ENCODE assay signal across 8 cellular contexts in the genomic region with DNA sequence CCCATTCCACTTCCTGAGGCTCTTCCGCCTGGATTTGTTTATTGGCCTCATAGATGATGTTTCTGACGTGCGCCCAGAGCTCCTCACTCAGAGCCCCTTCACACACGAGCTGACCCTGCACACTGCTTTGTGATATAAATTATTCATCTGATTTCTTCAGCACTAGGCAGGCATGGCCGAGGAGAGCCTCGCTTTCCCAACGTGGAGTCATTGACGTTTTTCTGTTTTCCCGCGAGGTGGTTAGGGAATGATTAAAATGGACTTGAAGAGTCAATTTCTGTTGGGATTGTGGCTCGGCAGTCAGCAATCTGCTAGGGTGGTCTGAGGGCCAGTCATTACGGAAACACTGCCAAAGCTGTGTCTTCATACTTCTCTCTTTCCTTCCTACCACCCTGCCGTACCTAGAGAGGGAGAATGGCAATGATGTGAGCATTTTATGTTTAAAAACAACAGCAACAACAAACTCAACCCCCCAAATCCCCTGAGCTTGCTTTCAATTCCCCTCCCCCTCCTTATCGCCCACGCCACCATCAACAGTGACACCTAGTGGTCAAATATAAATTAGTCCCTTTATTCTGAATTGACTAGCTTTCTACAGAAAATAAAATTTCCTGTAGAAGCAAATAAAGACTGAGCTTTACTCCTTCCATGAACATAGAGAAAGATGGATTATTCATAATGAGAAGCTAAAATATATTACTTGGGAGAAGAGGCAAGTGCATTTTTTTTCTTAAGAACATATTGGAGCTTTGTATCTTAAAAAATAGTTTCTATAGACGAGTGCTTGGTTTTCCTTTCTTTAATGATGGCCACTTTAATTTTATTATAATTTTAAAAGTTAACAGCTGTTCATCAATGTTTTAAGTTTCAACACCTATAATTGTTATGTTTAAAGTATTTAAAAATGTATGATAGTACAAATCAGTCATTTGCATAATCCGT.
DNase-seq lines count a peak whose midpoint lies in the region; ATAC-seq, FAIRE-seq and TF ChIP-seq lines count a peak whose summit lies in the region.

No MANE protein-coding gene starts in this region.

- H3K9me3 ChIP-seq in RWPE2 (ENCODE audit: severe bottlenecking), result no peaks in the 10 kb centered on the region
- H3K9me3 ChIP-seq in GM12878 (replicated peaks; ENCODE audit: control insufficient read depth, insufficient read depth, low read length), result no peaks in the 10 kb centered on the region
- H3K9me3 ChIP-seq in right cardiac atrium (ENCODE audit: control insufficient read depth, low read length), result no peaks in the 10 kb centered on the region

- POLR2A ChIA-PET in GM12878 (lab: Charles Lee), result interaction anchor here (0.6 to 1.8 kb wide), 2 partner anchors 99 to 100 kb away, joined by 3 to 5 read pairs; no protein-coding TSS in a partner anchor

- H3K4me1 ChIP-seq in RWPE2 (ENCODE audit: insufficient read depth, poor library complexity, severe bottlenecking) (peaks cover 6% of the 10 kb centered on the region), GM12878 (ENCODE audit: control insufficient read depth, insufficient read depth, low read length) (no peaks in the 10 kb centered on the region), right cardiac atrium (ENCODE audit: control insufficient read depth, insufficient read depth, low read length) (peaks cover 2% of the 10 kb centered on the region)

- WGBS in GM12878 (ENCODE audit: insufficient coverage, insufficient replicate concordance, low lambda C conversion rate, missing lambda C conversion rate), result 10% methylated on average over 17 of the region's 17 CpGs
- 10% methylated on average over 17 of the region's 17 CpGs for WGBS in right cardiac atrium

- CTCF ChIA-PET in GM12878 (lab: Yijun Ruan, JAX), result interaction anchor here (0.6 to 5.2 kb wide), 90 partner anchors 8 to 1219 kb away, joined by 3 to 127 read pairs (median 4); no protein-coding TSS in a partner anchor

- H3K27me3 ChIP-seq in RWPE2 (ENCODE audit: insufficient read depth, poor library complexity, severe bottlenecking) (no peaks in the 10 kb centered on the region), GM12878 (replicated peaks in 1 of 2; ENCODE audit: control insufficient read depth in 2 of 2, insufficient read depth in 2 of 2, low read length in 1 of 2) (0 out of 4 replicates have a peak, but pooled peaks cover 0 to 3% of the 10 kb centered on the region in 2 experiments), right cardiac atrium (ENCODE audit: control insufficient read depth, insufficient read depth) (peaks cover 2% of the 10 kb centered on the region)

- peak; percentile 82 for TF ChIP-seq RAD21 in GM12878 (IDR thresholded peaks at IDR 0.05; ENCODE audit: insufficient read depth, low read depth, low read length)

- no peak for TF ChIP-seq EP300 in GM12878 (IDR thresholded peaks at IDR 0.05; ENCODE audit: borderline replicate concordance in 1 of 2, control insufficient read depth in 1 of 2, low read depth in 2 of 2, low read length in 2 of 2)

- in situ Hi-C loops in GM12878 (cut with MboI), result loop anchor here (5.0 kb wide), 1 partner anchor 412 kb away; no protein-coding TSS in a partner anchor

- SMC1A ChIA-PET in GM12878 (lab: Charles Lee; ENCODE audit: uncharacterized antibody, unreplicated experiment), result interaction anchor here (0.6 to 3.7 kb wide), 52 partner anchors 11 to 836 kb away, joined by 3 to 78 read pairs (median 4); no protein-coding TSS in a partner anchor

- no peaks in the 10 kb centered on the region for H3K36me3 ChIP-seq in RWPE2 (ENCODE audit: low read depth)
- H3K36me3 ChIP-seq in GM12878 (ENCODE audit: control insufficient read depth in 2 of 2, insufficient read depth in 2 of 2, low read length in 1 of 2), result no peaks in the 10 kb centered on the region

- no peaks in the 10 kb centered on the region for H3K79me2 ChIP-seq in GM12878 (ENCODE audit: control insufficient read depth, insufficient read depth, low read length)

- DNase-seq in Right ventricle myocardium inferior (ENCODE audit: missing footprints) (no peak), cardiac septum (ENCODE audit: low spot score) (no peak), LoVo (ENCODE audit: low spot score) (peak; percentile 54), RWPE2 (ENCODE audit: low spot score) (no peak), GM12878 (ENCODE audit: low read depth, low spot score) (peak; percentile 8), right cardiac atrium (peak in 1 of 3 donors; percentile 60), renal cortical epithelial cell (ENCODE audit: low read depth) (peak; percentile 69)

- no peak overlapping the region for H3K9ac ChIP-seq in GM12878 (ENCODE audit: control insufficient read depth, insufficient read depth, low read length)

- peak overlapping the region; percentile 79 for H2AFZ ChIP-seq in GM12878 (ENCODE audit: control insufficient read depth, low read depth, low read length)

- RAD21 ChIA-PET in GM12878 (lab: Charles Lee; ENCODE audit: unreplicated experiment), result interaction anchor here (0.6 to 3.8 kb wide), 48 partner anchors 10 to 609 kb away, joined by 3 to 103 read pairs (median 4); no protein-coding TSS in a partner anchor

- H3K27ac ChIP-seq in RWPE2 (ENCODE audit: poor library complexity, severe bottlenecking), result peak overlapping the region; percentile 28
- no peak overlapping the region for H3K27ac ChIP-seq in GM12878 (ENCODE audit: control insufficient read depth, insufficient read depth)
- peak overlapping the region; percentile 14 for H3K27ac ChIP-seq in right cardiac atrium (ENCODE audit: low read length)

- TF ChIP-seq CTCF in RWPE2 (IDR thresholded peaks at IDR 0.05; ENCODE audit: poor library complexity, severe bottlenecking), result peak; percentile 83
- TF ChIP-seq CTCF in GM12878 (IDR thresholded peaks at IDR 0.05 in 2 of 3, conservative IDR thresholded peaks at IDR 0.05 in 1 of 3; ENCODE audit: control insufficient read depth in 2 of 3, extremely low read depth in 1 of 3, insufficient read depth in 1 of 3, low read depth in 3 of 3, low read length in 3 of 3), result peak; percentile 58 to 78 (median 70)

- peak; percentile 62 for ATAC-seq in Right ventricle myocardium inferior
- peak; percentile 53 for ATAC-seq in RWPE2 (ENCODE audit: low read depth)
- ATAC-seq in GM12878, result peak; percentile 79
- peak; percentile 65 to 82 for ATAC-seq in right cardiac atrium
- ATAC-seq in GM21526 (IDR thresholded peaks at IDR 0.05; ENCODE audit: low FRiP score, unreplicated experiment), result no peak

- no TSS peak for BruUV-seq in GM12878 (replicated peaks; lab: Mats Ljungman, UMichigan)

- no peak for TF ChIP-seq POLR2A in GM12878 (IDR thresholded peaks at IDR 0.05; ENCODE audit: low read depth, low read length)

- intact Hi-C loops in Right ventricle myocardium inferior (cut with DNase I), result loop anchor here (2.0 to 5.0 kb wide), 5 partner anchors 62 to 427 kb away; a partner anchor contains a TSS
- intact Hi-C loops in cardiac septum (cut with DNase I), result loop anchor here (1.0 to 5.0 kb wide), 2 partner anchors 83 to 414 kb away; no protein-coding TSS in a partner anchor
- intact Hi-C loops in GM12878 (cut with micrococcal nuclease; ENCODE audit: unreplicated experiment), result loop anchor here (1.0 to 5.0 kb wide), 4 partner anchors 97 to 593 kb away; no protein-coding TSS in a partner anchor
- intact Hi-C loops in right cardiac atrium (cut with DNase I), result loop anchor here (5.0 to 10.0 kb wide), 6 partner anchors 80 to 430 kb away; a partner anchor contains a TSS

- FAIRE-seq in GM12878 (lab: Jason Lieb, UNC), result peak; percentile 92

- no peaks in the 10 kb centered on the region for H4K20me1 ChIP-seq in GM12878 (ENCODE audit: control insufficient read depth, insufficient read depth)

- peak overlapping the region; percentile 22 for H3K4me3 ChIP-seq in RWPE2 (ENCODE audit: severe bottlenecking)
- peak overlapping the region; percentile 32; the same call in 1 of the 2 replicates for H3K4me3 ChIP-seq in GM12878
- peak overlapping the region; percentile 38 for H3K4me3 ChIP-seq in right cardiac atrium (ENCODE audit: low read length)

- H3K4me2 ChIP-seq in GM12878 (ENCODE audit: control insufficient read depth, insufficient read depth), result peak overlapping the region; percentile 73

TF ChIP-seq in GM12878, 131 proteins besides CTCF, POLR2A, EP300 and RAD21 (continues in another document):
- TF ChIP-seq MEF2B (IDR thresholded peaks at IDR 0.05; ENCODE audit: partially characterized antibody, poor library complexity, severe bottlenecking), result peak; percentile 78
- peak; percentile 60; the same call in 1 of the 2 replicates for TF ChIP-seq RB1 (IDR thresholded peaks at IDR 0.05; ENCODE audit: borderline replicate concordance)
- TF ChIP-seq RUNX3 (IDR thresholded peaks at IDR 0.05; ENCODE audit: low read length), result 0 out of 2 replicates have a peak, but pooled peaks have one; percentile 23
- no peak for TF ChIP-seq SUPT20H (IDR thresholded peaks at IDR 0.05; ENCODE audit: borderline replicate concordance, control insufficient read depth, low read depth, low read length)
- TF ChIP-seq SMC3 (IDR thresholded peaks at IDR 0.05; ENCODE audit: borderline replicate concordance, low read length), result peak; percentile 82
- TF ChIP-seq ZNF24 (IDR thresholded peaks at IDR 0.05), result no peak
- peak in 1 of 2 experiments; percentile 94; a peak in 2 of 3 replicates for TF ChIP-seq EGR1 (IDR thresholded peaks at IDR 0.05; ENCODE audit: borderline replicate concordance in 1 of 2, low read depth in 2 of 2, low read length in 2 of 2)
- peak; percentile 88 for TF ChIP-seq CHD2 (IDR thresholded peaks at IDR 0.05; ENCODE audit: borderline replicate concordance, low read depth, low read length)
- TF ChIP-seq, protein P1, sequence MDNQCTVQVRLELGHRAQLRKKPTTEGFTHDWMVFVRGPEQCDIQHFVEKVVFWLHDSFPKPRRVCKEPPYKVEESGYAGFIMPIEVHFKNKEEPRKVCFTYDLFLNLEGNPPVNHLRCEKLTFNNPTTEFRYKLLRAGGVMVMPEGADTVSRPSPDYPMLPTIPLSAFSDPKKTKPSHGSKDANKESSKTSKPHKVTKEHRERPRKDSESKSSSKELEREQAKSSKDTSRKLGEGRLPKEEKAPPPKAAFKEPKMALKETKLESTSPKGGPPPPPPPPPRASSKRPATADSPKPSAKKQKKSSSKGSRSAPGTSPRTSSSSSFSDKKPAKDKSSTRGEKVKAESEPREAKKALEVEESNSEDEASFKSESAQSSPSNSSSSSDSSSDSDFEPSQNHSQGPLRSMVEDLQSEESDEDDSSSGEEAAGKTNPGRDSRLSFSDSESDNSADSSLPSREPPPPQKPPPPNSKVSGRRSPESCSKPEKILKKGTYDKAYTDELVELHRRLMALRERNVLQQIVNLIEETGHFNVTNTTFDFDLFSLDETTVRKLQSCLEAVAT (IDR thresholded peaks at IDR 0.05), result peak; percentile 84
- TF ChIP-seq LARP7 (IDR thresholded peaks at IDR 0.05), result no peak

Comparison
In these comparisons a context has a peak if more than half of its experiments do, and no peak if none do; other contexts are left out.
1. DNase-seq: peak in LoVo (single experiment), GM12878 (single experiment) and renal cortical epithelial cell (single experiment); none in Right ventricle myocardium inferior (single experiment), cardiac septum (single experiment) and RWPE2 (single experiment).
2. Peak in every context shown above with its lines, with median percentiles within 50 percentile points of each other: H3K4me3 ChIP-seq.